ENCODE assay signal across 1 cellular context in the genomic region with DNA sequence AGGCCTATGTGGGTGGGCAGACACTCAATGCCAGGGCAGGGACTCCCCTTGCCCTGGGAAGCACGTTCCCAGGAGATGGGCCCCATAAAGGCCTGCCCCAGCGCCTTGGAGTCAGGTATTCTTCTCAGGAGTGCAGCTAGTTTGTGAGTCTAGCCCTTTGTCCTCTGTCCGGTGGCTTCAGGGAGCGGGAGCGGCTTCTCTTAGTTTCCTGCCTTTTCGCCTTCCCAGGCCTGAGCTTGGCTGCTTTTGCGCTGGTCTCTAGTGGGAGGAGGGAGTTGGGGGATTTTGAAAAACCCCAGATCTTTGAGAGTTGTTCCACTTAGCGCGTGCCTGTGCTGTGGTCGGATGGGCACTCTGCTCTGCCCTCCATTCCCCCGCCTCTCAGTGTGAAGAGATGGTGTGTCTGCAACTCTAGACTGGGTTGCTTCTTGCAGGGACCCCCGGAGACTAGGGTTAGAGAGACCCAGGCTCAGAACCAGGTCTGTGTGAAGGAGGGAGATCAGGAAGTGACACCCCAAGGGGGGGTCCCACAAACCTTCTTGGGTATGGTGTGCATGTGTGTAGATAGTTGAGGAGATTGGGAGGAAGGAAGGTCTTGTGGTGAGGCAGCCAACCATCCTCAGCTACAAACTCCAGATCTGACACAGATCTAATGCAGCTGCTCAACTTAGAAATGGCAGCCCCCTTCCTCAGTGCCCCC.
TF ChIP-seq lines count a peak whose summit lies in the region.

No MANE protein-coding gene starts in this region.

TF ChIP-seq in HepG2, 621 proteins besides CTCF, POLR2A, EP300 and RAD21 (continued from another document and continues in another):
- TF ChIP-seq, protein P1, sequence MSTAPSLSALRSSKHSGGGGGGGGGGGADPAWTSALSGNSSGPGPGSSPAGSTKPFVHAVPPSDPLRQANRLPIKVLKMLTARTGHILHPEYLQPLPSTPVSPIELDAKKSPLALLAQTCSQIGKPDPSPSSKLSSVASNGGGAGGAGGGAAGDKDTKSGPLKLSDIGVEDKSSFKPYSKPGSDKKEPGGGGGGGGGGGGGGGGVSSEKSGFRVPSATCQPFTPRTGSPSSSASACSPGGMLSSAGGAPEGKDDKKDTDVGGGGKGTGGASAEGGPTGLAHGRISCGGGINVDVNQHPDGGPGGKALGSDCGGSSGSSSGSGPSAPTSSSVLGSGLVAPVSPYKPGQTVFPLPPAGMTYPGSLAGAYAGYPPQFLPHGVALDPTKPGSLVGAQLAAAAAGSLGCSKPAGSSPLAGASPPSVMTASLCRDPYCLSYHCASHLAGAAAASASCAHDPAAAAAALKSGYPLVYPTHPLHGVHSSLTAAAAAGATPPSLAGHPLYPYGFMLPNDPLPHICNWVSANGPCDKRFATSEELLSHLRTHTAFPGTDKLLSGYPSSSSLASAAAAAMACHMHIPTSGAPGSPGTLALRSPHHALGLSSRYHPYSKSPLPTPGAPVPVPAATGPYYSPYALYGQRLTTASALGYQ (CRISPR knock-in tag; IDR thresholded peaks at IDR 0.05) = no peak
- TF ChIP-seq, protein P2, sequence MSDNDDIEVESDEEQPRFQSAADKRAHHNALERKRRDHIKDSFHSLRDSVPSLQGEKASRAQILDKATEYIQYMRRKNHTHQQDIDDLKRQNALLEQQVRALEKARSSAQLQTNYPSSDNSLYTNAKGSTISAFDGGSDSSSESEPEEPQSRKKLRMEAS (IDR thresholded peaks at IDR 0.05) = no peak; the same call in 1 of the 2 replicates
- TF ChIP-seq, protein P3, sequence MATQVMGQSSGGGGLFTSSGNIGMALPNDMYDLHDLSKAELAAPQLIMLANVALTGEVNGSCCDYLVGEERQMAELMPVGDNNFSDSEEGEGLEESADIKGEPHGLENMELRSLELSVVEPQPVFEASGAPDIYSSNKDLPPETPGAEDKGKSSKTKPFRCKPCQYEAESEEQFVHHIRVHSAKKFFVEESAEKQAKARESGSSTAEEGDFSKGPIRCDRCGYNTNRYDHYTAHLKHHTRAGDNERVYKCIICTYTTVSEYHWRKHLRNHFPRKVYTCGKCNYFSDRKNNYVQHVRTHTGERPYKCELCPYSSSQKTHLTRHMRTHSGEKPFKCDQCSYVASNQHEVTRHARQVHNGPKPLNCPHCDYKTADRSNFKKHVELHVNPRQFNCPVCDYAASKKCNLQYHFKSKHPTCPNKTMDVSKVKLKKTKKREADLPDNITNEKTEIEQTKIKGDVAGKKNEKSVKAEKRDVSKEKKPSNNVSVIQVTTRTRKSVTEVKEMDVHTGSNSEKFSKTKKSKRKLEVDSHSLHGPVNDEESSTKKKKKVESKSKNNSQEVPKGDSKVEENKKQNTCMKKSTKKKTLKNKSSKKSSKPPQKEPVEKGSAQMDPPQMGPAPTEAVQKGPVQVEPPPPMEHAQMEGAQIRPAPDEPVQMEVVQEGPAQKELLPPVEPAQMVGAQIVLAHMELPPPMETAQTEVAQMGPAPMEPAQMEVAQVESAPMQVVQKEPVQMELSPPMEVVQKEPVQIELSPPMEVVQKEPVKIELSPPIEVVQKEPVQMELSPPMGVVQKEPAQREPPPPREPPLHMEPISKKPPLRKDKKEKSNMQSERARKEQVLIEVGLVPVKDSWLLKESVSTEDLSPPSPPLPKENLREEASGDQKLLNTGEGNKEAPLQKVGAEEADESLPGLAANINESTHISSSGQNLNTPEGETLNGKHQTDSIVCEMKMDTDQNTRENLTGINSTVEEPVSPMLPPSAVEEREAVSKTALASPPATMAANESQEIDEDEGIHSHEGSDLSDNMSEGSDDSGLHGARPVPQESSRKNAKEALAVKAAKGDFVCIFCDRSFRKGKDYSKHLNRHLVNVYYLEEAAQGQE (IDR thresholded peaks at IDR 0.05; ENCODE audit: borderline replicate concordance in 1 of 2, low read depth in 1 of 2, low read length in 2 of 2) = no peak
- TF ChIP-seq GZF1 (CRISPR knock-in tag; IDR thresholded peaks at IDR 0.05) (no peak), ATF7-NPFF (CRISPR knock-in tag; IDR thresholded peaks at IDR 0.05; ENCODE audit: low read depth) (0 out of 2 replicates have a peak, but pooled peaks have one; percentile 12), STAG1 (CRISPR knock-in tag; IDR thresholded peaks at IDR 0.05) (no peak; the same call in 1 of the 2 replicates), PHF21A (CRISPR knock-in tag; IDR thresholded peaks at IDR 0.05) (0 out of 2 replicates have a peak, but pooled peaks have one; percentile 30), ELF4 (CRISPR knock-in tag; IDR thresholded peaks at IDR 0.05; ENCODE audit: borderline replicate concordance) (no peak; the same call in 1 of the 2 replicates), AKAP8 (CRISPR knock-in tag; IDR thresholded peaks at IDR 0.05) (no peak), KDM1A (CRISPR knock-in tag; IDR thresholded peaks at IDR 0.05) (no peak), REPIN1 (CRISPR knock-in tag; IDR thresholded peaks at IDR 0.05; ENCODE audit: borderline replicate concordance, low read depth) (peak; percentile 59; the same call in 1 of the 2 replicates)
- TF ChIP-seq, protein P4, sequence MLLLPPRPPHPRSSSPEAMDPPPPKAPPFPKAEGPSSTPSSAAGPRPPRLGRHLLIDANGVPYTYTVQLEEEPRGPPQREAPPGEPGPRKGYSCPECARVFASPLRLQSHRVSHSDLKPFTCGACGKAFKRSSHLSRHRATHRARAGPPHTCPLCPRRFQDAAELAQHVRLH (CRISPR knock-in tag; IDR thresholded peaks at IDR 0.05; ENCODE audit: borderline replicate concordance, low read depth) = no peak
- TF ChIP-seq, protein P5, sequence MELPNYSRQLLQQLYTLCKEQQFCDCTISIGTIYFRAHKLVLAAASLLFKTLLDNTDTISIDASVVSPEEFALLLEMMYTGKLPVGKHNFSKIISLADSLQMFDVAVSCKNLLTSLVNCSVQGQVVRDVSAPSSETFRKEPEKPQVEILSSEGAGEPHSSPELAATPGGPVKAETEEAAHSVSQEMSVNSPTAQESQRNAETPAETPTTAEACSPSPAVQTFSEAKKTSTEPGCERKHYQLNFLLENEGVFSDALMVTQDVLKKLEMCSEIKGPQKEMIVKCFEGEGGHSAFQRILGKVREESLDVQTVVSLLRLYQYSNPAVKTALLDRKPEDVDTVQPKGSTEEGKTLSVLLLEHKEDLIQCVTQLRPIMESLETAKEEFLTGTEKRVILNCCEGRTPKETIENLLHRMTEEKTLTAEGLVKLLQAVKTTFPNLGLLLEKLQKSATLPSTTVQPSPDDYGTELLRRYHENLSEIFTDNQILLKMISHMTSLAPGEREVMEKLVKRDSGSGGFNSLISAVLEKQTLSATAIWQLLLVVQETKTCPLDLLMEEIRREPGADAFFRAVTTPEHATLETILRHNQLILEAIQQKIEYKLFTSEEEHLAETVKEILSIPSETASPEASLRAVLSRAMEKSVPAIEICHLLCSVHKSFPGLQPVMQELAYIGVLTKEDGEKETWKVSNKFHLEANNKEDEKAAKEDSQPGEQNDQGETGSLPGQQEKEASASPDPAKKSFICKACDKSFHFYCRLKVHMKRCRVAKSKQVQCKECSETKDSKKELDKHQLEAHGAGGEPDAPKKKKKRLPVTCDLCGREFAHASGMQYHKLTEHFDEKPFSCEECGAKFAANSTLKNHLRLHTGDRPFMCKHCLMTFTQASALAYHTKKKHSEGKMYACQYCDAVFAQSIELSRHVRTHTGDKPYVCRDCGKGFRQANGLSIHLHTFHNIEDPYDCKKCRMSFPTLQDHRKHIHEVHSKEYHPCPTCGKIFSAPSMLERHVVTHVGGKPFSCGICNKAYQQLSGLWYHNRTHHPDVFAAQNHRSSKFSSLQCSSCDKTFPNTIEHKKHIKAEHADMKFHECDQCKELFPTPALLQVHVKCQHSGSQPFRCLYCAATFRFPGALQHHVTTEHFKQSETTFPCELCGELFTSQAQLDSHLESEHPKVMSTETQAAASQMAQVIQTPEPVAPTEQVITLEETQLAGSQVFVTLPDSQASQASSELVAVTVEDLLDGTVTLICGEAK (IDR thresholded peaks at IDR 0.05) = no peak
- TF ChIP-seq, protein P5 (CRISPR knock-in tag; IDR thresholded peaks at IDR 0.05) = no peak
- TF ChIP-seq, protein P6, sequence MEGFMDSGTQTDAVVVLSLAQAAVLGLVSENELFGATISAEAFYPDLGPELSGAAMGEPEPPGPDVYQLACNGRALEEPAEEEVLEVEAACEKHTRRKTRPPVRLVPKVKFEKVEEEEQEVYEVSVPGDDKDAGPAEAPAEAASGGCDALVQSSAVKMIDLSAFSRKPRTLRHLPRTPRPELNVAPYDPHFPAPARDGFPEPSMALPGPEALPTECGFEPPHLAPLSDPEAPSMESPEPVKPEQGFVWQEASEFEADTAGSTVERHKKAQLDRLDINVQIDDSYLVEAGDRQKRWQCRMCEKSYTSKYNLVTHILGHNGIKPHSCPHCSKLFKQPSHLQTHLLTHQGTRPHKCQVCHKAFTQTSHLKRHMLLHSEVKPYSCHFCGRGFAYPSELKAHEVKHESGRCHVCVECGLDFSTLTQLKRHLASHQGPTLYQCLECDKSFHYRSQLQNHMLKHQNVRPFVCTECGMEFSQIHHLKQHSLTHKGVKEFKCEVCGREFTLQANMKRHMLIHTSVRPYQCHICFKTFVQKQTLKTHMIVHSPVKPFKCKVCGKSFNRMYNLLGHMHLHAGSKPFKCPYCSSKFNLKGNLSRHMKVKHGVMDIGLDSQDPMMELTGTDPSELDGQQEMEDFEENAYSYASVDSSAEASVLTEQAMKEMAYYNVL (CRISPR knock-in tag; IDR thresholded peaks at IDR 0.05; ENCODE audit: borderline replicate concordance) = peak; percentile 27; the same call in 1 of the 2 replicates
- TF ChIP-seq, protein P7, sequence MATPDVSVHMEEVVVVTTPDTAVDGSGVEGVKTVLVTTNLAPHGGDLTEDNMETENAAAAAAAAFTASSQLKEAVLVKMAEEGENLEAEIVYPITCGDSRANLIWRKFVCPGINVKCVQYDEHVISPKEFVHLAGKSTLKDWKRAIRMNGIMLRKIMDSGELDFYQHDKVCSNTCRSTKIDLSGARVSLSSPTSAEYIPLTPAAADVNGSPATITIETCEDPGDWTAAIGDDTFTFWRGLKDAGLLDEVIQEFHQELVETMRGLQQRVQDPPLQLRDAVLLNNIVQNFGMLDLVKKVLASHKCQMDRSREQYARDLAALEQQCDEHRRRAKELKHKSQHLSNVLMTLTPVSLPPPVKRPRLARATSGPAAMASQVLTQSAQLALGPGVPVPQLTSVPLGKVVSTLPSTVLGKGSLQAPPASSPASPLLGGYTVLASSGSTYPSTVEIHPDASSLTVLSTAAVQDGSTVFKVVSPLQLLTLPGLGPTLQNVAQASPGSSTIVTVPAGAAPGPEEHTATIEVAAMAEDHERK (CRISPR knock-in tag; IDR thresholded peaks at IDR 0.05; ENCODE audit: low read depth) = no peak
- TF ChIP-seq, protein P8, sequence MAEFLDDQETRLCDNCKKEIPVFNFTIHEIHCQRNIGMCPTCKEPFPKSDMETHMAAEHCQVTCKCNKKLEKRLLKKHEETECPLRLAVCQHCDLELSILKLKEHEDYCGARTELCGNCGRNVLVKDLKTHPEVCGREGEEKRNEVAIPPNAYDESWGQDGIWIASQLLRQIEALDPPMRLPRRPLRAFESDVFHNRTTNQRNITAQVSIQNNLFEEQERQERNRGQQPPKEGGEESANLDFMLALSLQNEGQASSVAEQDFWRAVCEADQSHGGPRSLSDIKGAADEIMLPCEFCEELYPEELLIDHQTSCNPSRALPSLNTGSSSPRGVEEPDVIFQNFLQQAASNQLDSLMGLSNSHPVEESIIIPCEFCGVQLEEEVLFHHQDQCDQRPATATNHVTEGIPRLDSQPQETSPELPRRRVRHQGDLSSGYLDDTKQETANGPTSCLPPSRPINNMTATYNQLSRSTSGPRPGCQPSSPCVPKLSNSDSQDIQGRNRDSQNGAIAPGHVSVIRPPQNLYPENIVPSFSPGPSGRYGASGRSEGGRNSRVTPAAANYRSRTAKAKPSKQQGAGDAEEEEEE (CRISPR knock-in tag; IDR thresholded peaks at IDR 0.05; ENCODE audit: borderline replicate concordance) = 0 out of 2 replicates have a peak, but pooled peaks have one; percentile 8
- TF ChIP-seq, protein P9, sequence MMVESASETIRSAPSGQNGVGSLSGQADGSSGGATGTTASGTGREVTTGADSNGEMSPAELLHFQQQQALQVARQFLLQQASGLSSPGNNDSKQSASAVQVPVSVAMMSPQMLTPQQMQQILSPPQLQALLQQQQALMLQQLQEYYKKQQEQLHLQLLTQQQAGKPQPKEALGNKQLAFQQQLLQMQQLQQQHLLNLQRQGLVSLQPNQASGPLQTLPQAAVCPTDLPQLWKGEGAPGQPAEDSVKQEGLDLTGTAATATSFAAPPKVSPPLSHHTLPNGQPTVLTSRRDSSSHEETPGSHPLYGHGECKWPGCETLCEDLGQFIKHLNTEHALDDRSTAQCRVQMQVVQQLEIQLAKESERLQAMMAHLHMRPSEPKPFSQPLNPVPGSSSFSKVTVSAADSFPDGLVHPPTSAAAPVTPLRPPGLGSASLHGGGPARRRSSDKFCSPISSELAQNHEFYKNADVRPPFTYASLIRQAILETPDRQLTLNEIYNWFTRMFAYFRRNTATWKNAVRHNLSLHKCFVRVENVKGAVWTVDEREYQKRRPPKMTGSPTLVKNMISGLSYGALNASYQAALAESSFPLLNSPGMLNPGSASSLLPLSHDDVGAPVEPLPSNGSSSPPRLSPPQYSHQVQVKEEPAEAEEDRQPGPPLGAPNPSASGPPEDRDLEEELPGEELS (CRISPR knock-in tag; IDR thresholded peaks at IDR 0.05) = 0 out of 2 replicates have a peak, but pooled peaks have one; percentile 8
- TF ChIP-seq, protein P10, sequence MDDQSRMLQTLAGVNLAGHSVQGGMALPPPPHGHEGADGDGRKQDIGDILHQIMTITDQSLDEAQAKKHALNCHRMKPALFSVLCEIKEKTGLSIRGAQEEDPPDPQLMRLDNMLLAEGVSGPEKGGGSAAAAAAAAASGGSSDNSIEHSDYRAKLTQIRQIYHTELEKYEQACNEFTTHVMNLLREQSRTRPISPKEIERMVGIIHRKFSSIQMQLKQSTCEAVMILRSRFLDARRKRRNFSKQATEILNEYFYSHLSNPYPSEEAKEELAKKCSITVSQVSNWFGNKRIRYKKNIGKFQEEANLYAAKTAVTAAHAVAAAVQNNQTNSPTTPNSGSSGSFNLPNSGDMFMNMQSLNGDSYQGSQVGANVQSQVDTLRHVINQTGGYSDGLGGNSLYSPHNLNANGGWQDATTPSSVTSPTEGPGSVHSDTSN (CRISPR knock-in tag; IDR thresholded peaks at IDR 0.05; ENCODE audit: borderline replicate concordance) = no peak
